In genomic region chr6:56243518-56244070, GRCh38 we compare ENCODE assay signal across 11 cellular contexts. TPM values are rescaled to one million over a fixed set of nuclear protein-coding genes. Genes with fewer than 3 reads are reported as not detected.
DNase-seq lines count a peak whose midpoint lies in the region; ATAC-seq and TF ChIP-seq lines count a peak whose summit lies in the region.
"Had no signal": no experiment of that assay in that cellular context is flagged by ENCODE, and none has a peak within 500 bp of the region (broad histone marks: within the 10 kb centered on the region; RNA-seq: fewer than 3 reads in every experiment).

No MANE protein-coding gene starts in this region.

- H3K4me3 ChIP-seq in BE2C (ENCODE audit: low read depth, low read length) = no peak overlapping the region
- no peak overlapping the region for H3K4me3 ChIP-seq in lower leg skin (ENCODE audit: low read depth, poor library complexity, severe bottlenecking)

- TF ChIP-seq CTCF in GM10248 (IDR thresholded peaks at IDR 0.05; ENCODE audit: control extremely low read depth, extremely low read depth, low read depth, missing control alignments) = no peak
- TF ChIP-seq CTCF in BE2C (IDR thresholded peaks at IDR 0.05; ENCODE audit: low read depth, low read length) = no peak
- TF ChIP-seq CTCF in lower leg skin (IDR thresholded peaks at IDR 0.05) = no peak

- intact Hi-C loops in posterior cingulate gyrus (cut with DNase I) = no loop called here
- intact Hi-C loops in lower leg skin (cut with DNase I; ENCODE audit: low total_unique reads) = no loop called here

- TF ChIP-seq POLR2A in lower leg skin (IDR thresholded peaks at IDR 0.05) = no peak

- 65 to 67% methylated on average over 2 of the region's 2 CpGs for WGBS in lower leg skin, 2 donors

- DNase-seq in GM10248 (ENCODE audit: extremely low spot score) (peak; percentile 14), BE2C (no peak), posterior cingulate gyrus (no peak), lower leg skin (ENCODE audit: low spot score in 2 of 2) (no peak), NCI-H1417 treated with DMSO at 0.1 percent for 48 hours (lab: John Stamatoyannopoulos, UW) (no peak)
- DNase-seq: activated CD4-positive, alpha-beta T cell treated with anti-CD3 and anti-CD28 coated beads, Interleukin-2, amount 50 U/mL, for 48 hours; NCI-H748 treated with DMSO at 0.1 percent for 48 hours had no signal

- H3K36me3 ChIP-seq in BE2C = no peaks in the 10 kb centered on the region

- peak; percentile 66 for ATAC-seq in GM21447 (IDR thresholded peaks at IDR 0.05; ENCODE audit: unreplicated experiment)
- ATAC-seq in HG03469 (IDR thresholded peaks at IDR 0.05; ENCODE audit: unreplicated experiment) = peak; percentile 79
- ATAC-seq: stimulated activated memory B cell treated with anti-CD40 and anti-IgM and Interleukin-4, amounts not matched to agents 10 μg/mL and 1 μg/mL and 100 μg/mL, for 72 hours had no signal

- H3K4me1 ChIP-seq in BE2C = no peaks in the 10 kb centered on the region

- CTCF ChIA-PET in GM10248 (lab: Yijun Ruan, JAX) = no interaction called here

- H3K9me3 ChIP-seq in BE2C = no peaks in the 10 kb centered on the region

- POLR2A ChIA-PET in GM10248 (lab: Yijun Ruan, JAX) = no interaction called here

- H3K27ac ChIP-seq in cingulate gyrus (ENCODE audit: low read depth, low read length) = peak overlapping the region; percentile 7

- H3K27me3 ChIP-seq in BE2C = no peaks in the 10 kb centered on the region

RNA-seq across cellular contexts. Expression of gene COL21A1, which starts 3.8 kb away (rescaled TPM):
- polyA plus RNA-seq in BE2C (2012; ENCODE audit: insufficient read depth, insufficient read length, low read depth) = 3.7 TPM
- total RNA-seq in lower leg skin = 1 to 10 TPM; 1.9 to 8.3 (median 5.4) TPM
